In the genomic region with DNA sequence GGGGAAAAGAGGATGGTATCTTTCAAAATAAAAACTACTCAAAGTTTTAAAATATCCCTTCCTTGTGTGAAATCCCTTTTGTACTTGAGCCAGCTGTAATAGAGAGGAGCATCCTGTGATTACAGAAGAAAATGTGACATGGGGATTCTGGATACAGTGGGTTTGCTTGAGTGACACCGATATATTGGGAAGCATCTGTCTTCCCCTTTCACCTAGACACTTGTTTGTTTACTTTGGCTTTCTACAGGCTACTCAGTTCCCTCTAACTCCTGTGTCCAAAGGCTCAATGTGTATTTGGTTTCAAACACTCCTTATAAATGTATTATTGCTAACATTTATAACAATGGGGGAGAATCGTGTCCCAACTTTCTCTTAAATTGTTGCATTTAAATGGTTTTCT, we compare ENCODE assay signal across 24 cellular contexts. TPM values are rescaled to one million over a fixed set of nuclear protein-coding genes. Genes with fewer than 3 reads are reported as not detected.
"Had no signal": no experiment of that assay in that cellular context is flagged by ENCODE, and none has a peak within 500 bp of the region (broad histone marks: within the 10 kb centered on the region; RNA-seq: fewer than 3 reads in every experiment).

No MANE protein-coding gene starts in this region.

- H3K9me3 ChIP-seq: colonic mucosa, mucosa of descending colon, prostate gland, thyroid gland had no signal

- H3K36me3 Mint-ChIP-seq: activated naive CD4-positive, alpha-beta T cell treated with anti-CD3 and anti-CD28 coated beads, Interleukin-2, amount 10 ng/mL, durations not matched to agents 7 days and 5 days; memory B cell; naive thymus-derived CD8-positive, alpha-beta T cell had no signal

- H3K4me3 ChIP-seq: colonic mucosa, mucosa of descending colon, prostate gland, thyroid gland had no signal

- H3K36me3 ChIP-seq: brain microvascular endothelial cell, colonic mucosa, prostate gland, thyroid gland, WERI-Rb-1 had no signal

- H3K4me1 ChIP-seq: colonic mucosa, prostate gland had no signal

- ATAC-seq: activated naive CD8-positive, alpha-beta T cell treated with anti-CD3 and anti-CD28 coated beads, Interleukin-2, amount 50 U/mL, for 24 hours; mucosa of descending colon; naive thymus-derived CD8-positive, alpha-beta T cell had no signal

- H3K27ac ChIP-seq: brain microvascular endothelial cell, colonic mucosa, epithelial cell of prostate, prostate gland, thyroid gland, WERI-Rb-1 had no signal

- H3K27ac Mint-ChIP-seq: activated naive CD4-positive, alpha-beta T cell treated with anti-CD3 and anti-CD28 coated beads, Interleukin-2, amount 10 ng/mL, durations not matched to agents 7 days and 5 days; activated naive CD8-positive, alpha-beta T cell treated with anti-CD3 and anti-CD28 coated beads, Interleukin-2, amount 50 U/mL, for 24 hours; endodermal cell; memory B cell; naive thymus-derived CD8-positive, alpha-beta T cell had no signal

- DNase-seq: activated CD4-positive, alpha-beta T cell treated with anti-CD3 and anti-CD28 coated beads for 1 hour; activated CD8-positive, alpha-beta memory T cell treated with anti-CD3 and anti-CD28 coated beads for 24 hours; activated CD8-positive, alpha-beta memory T cell treated with anti-CD3 and anti-CD28 coated beads, Interleukin-2, amount 50 U/mL, for 48 hours; activated effector memory CD4-positive, alpha-beta T cell treated with Interleukin-2 at 50 U/mL for 16 hours; activated naive CD4-positive, alpha-beta T cell treated with anti-CD3 and anti-CD28 coated beads, Interleukin-2, amount 10 ng/mL, durations not matched to agents 7 days and 5 days; activated naive CD8-positive, alpha-beta T cell treated with anti-CD3 and anti-CD28 coated beads, Interleukin-2, amount 50 U/mL, for 24 hours; activated T-cell treated with anti-CD3 and anti-CD28 coated beads, Interleukin-2, amount 50 U/mL, for 48 hours; anterior cingulate cortex; brain microvascular endothelial cell; colonic mucosa; endodermal cell; foreskin fibroblast; glutamatergic neuron; kidney; mucosa of descending colon; naive thymus-derived CD8-positive, alpha-beta T cell; stimulated activated naive CD4-positive, alpha-beta T cell; T-helper 2 cell; thyroid gland; WERI-Rb-1 had no signal

- FAIRE-seq: kidney had no signal

- H3K4me3 Mint-ChIP-seq: activated naive CD4-positive, alpha-beta T cell treated with anti-CD3 and anti-CD28 coated beads, Interleukin-2, amount 10 ng/mL, durations not matched to agents 7 days and 5 days; activated naive CD8-positive, alpha-beta T cell treated with anti-CD3 and anti-CD28 coated beads, Interleukin-2, amount 50 U/mL, for 24 hours; central memory CD8-positive, alpha-beta T cell; endodermal cell; memory B cell; naive thymus-derived CD8-positive, alpha-beta T cell had no signal

- H3K9me3 Mint-ChIP-seq: activated naive CD4-positive, alpha-beta T cell treated with anti-CD3 and anti-CD28 coated beads, Interleukin-2, amount 10 ng/mL, durations not matched to agents 7 days and 5 days; activated naive CD8-positive, alpha-beta T cell treated with anti-CD3 and anti-CD28 coated beads, Interleukin-2, amount 50 U/mL, for 24 hours; central memory CD8-positive, alpha-beta T cell; endodermal cell; memory B cell; naive thymus-derived CD8-positive, alpha-beta T cell had no signal

- H3K27me3 ChIP-seq: brain microvascular endothelial cell, colonic mucosa, thyroid gland had no signal

- H3K27me3 Mint-ChIP-seq: activated naive CD4-positive, alpha-beta T cell treated with anti-CD3 and anti-CD28 coated beads, Interleukin-2, amount 10 ng/mL, durations not matched to agents 7 days and 5 days had no signal

- H3K4me1 Mint-ChIP-seq: activated naive CD4-positive, alpha-beta T cell treated with anti-CD3 and anti-CD28 coated beads, Interleukin-2, amount 10 ng/mL, durations not matched to agents 7 days and 5 days; activated naive CD8-positive, alpha-beta T cell treated with anti-CD3 and anti-CD28 coated beads, Interleukin-2, amount 50 U/mL, for 24 hours; central memory CD8-positive, alpha-beta T cell; memory B cell; naive thymus-derived CD8-positive, alpha-beta T cell had no signal

RNA-seq across cellular contexts. Expression of a gene that starts 24.4 kb away (rescaled TPM):
- total RNA-seq: naive thymus-derived CD8-positive, alpha-beta T cell had no signal
- polyA plus RNA-seq: naive thymus-derived CD8-positive, alpha-beta T cell had no signal
